ENCODE assay signal across 8 cellular contexts in genomic region chr10:100996678-100997363, GRCh38. TPM values are rescaled to one million over a fixed set of nuclear protein-coding genes. Genes with fewer than 3 reads are reported as not detected.
DNase-seq lines count a peak whose midpoint lies in the region; ATAC-seq and TF ChIP-seq lines count a peak whose summit lies in the region.

No MANE protein-coding gene starts in this region.

- peaks cover 25% of the 10 kb centered on the region for H3F3A ChIP-seq in DOHH2 (ENCODE audit: control insufficient read depth, insufficient read depth)

- no peaks in the 10 kb centered on the region for H3K27me3 Mint-ChIP-seq in stimulated activated naive CD8-positive, alpha-beta T cell treated with anti-CD3 and anti-CD28 coated beads, Interleukin-15, Interleukin-2, amounts not matched to agents 100 ng/mL and 50 ng/mL, for 24 hours

- peak overlapping the region; percentile 83 for H3K27ac Mint-ChIP-seq in stimulated activated naive CD8-positive, alpha-beta T cell treated with anti-CD3 and anti-CD28 coated beads, Interleukin-15, Interleukin-2, amounts not matched to agents 100 ng/mL and 50 ng/mL, for 24 hours

- H3K9me3 ChIP-seq in DOHH2 (ENCODE audit: control insufficient read depth, insufficient read depth, low read length): no peaks in the 10 kb centered on the region
- no peaks in the 10 kb centered on the region for H3K9me3 ChIP-seq in left lung

- peak; percentile 33 for DNase-seq in SW480 (ENCODE audit: low spot score)
- no peak for DNase-seq in cardiac fibroblast (ENCODE audit: low read depth in 2 of 2)
- peak in 1 of 2 donors; percentile 87 for DNase-seq in left lung
- DNase-seq in cerebellar nuclear complex (lab: John Stamatoyannopoulos, UW): no peak
- no peak for DNase-seq in NCI-H1092 (lab: John Stamatoyannopoulos, UW)

- H3K27me3 ChIP-seq in DOHH2 (ENCODE audit: control insufficient read depth, low read length): no peaks in the 10 kb centered on the region
- no peaks in the 10 kb centered on the region for H3K27me3 ChIP-seq in left lung

- H3K4me3 ChIP-seq in DOHH2 (ENCODE audit: low read length): peak overlapping the region; percentile 97
- peak overlapping the region; percentile 78 to 79 for H3K4me3 ChIP-seq in cardiac fibroblast (replicated peaks in 1 of 2; ENCODE audit: low read depth in 2 of 2, low read length in 2 of 2)
- H3K4me3 ChIP-seq in left lung: peak overlapping the region; percentile 60 to 90

- H3K4me1 ChIP-seq in DOHH2 (ENCODE audit: control insufficient read depth, low read length) (peaks cover 29% of the 10 kb centered on the region), left lung (peaks cover 20 to 42% of the 10 kb centered on the region in 2 donors)

- H3K36me3 ChIP-seq in DOHH2 (ENCODE audit: control insufficient read depth, low read length) (peaks cover 22% of the 10 kb centered on the region), left lung (peaks cover 0 to 24% of the 10 kb centered on the region in 2 donors)

- ATAC-seq in HG02852 (IDR thresholded peaks at IDR 0.05; ENCODE audit: unreplicated experiment) (peak; percentile 29), left lung (peak; percentile 32)

- H3K4me1 Mint-ChIP-seq in stimulated activated naive CD8-positive, alpha-beta T cell treated with anti-CD3 and anti-CD28 coated beads, Interleukin-15, Interleukin-2, amounts not matched to agents 100 ng/mL and 50 ng/mL, for 24 hours (ENCODE audit: low read depth): peaks cover 30% of the 10 kb centered on the region

- H4K20me1 ChIP-seq in DOHH2 (ENCODE audit: control insufficient read depth, insufficient read depth, low read depth, low read length): no peaks in the 10 kb centered on the region

- intact Hi-C loops in left lung (cut with DNase I): no loop called here

- H3K9me3 Mint-ChIP-seq in stimulated activated naive CD8-positive, alpha-beta T cell treated with anti-CD3 and anti-CD28 coated beads, Interleukin-15, Interleukin-2, amounts not matched to agents 100 ng/mL and 50 ng/mL, for 24 hours: no peaks in the 10 kb centered on the region

- H3K4me3 Mint-ChIP-seq in stimulated activated naive CD8-positive, alpha-beta T cell treated with anti-CD3 and anti-CD28 coated beads, Interleukin-15, Interleukin-2, amounts not matched to agents 100 ng/mL and 50 ng/mL, for 24 hours: peak overlapping the region; percentile 84

- H3K79me2 ChIP-seq in DOHH2 (ENCODE audit: control insufficient read depth, low read length): peaks cover 17% of the 10 kb centered on the region

- no peaks in the 10 kb centered on the region for H3K9me2 ChIP-seq in DOHH2 (replicated peaks; ENCODE audit: control insufficient read depth, low read length)

- H3K4me2 ChIP-seq in DOHH2 (ENCODE audit: low read length): peak overlapping the region; percentile 100

- H3K27ac ChIP-seq in DOHH2 (ENCODE audit: low read depth, low read length) (peak overlapping the region; percentile 81), left lung (peak overlapping the region; percentile 94 to 100)

- H3K36me3 Mint-ChIP-seq in stimulated activated naive CD8-positive, alpha-beta T cell treated with anti-CD3 and anti-CD28 coated beads, Interleukin-15, Interleukin-2, amounts not matched to agents 100 ng/mL and 50 ng/mL, for 24 hours (ENCODE audit: low read depth): peaks cover 19% of the 10 kb centered on the region

- TF ChIP-seq CTCF in DOHH2 (IDR thresholded peaks at IDR 0.05; ENCODE audit: low read depth, low read length, poor library complexity, severe bottlenecking): no peak
- TF ChIP-seq CTCF in cardiac fibroblast (IDR thresholded peaks at IDR 0.05; ENCODE audit: low read depth, low read length): no peak
- TF ChIP-seq CTCF in left lung (IDR thresholded peaks at IDR 0.05): no peak

RNA-seq across cellular contexts. Expression of gene LZTS2, which starts 2.8 kb away (rescaled TPM):
- 10 to 100 TPM; 47.6 to 48.6 TPM for total RNA-seq in left lung

RNA-seq across cellular contexts. Expression of gene TWNK, which starts 9.5 kb away (rescaled TPM):
- 1 to 10 TPM; 3.4 to 6.6 TPM for total RNA-seq in left lung

RNA-seq across cellular contexts. Expression of gene MRPL43, which starts 9.5 kb away (rescaled TPM):
- total RNA-seq in left lung: 10 to 100 TPM; 55.0 to 67.9 TPM

RNA-seq across cellular contexts. Expression of gene SEMA4G, which starts 27.5 kb away (rescaled TPM):
- 10 to 100 TPM in 1 of 2 donors, 1 to 10 TPM in 1; 2.7 to 18.9 TPM for total RNA-seq in left lung

RNA-seq across cellular contexts. Expression of gene PDZD7, which starts 34.1 kb away (rescaled TPM):
- under 1 TPM; 0.58 to 0.96 TPM for total RNA-seq in left lung
